ENCODE assay signal across 26 cellular contexts in the genomic region with DNA sequence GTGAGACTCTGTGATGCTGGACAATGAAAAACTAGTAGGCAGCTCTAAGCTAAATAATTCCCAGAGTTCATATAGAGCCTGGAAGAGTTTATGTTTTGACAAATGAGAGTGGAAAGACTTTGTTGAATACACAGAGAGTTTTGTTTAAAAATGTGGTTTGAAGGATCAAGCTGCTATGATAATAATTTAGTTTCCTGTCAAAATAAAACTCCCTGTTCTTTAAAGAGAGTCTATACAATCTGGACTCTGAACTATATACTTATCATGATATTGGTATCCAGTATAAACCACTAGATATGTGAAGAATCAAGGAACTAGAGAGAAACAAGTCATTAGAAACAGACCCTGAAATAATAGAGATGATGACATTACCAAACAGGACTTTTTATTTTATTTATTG.
"Had no signal": no experiment of that assay in that cellular context is flagged by ENCODE, and none has a peak within 500 bp of the region (broad histone marks: within the 10 kb centered on the region; RNA-seq: fewer than 3 reads in every experiment).

No MANE protein-coding gene starts in this region.

- H3K27ac ChIP-seq: stomach, suprapubic skin, tibial artery, upper lobe of right lung had no signal

- H3K36me3 Mint-ChIP-seq: activated CD8-positive, alpha-beta memory T cell treated with anti-CD3 and anti-CD28 coated beads, Interleukin-2, amount 10 ng/mL, durations not matched to agents 7 days and 5 days; activated naive CD8-positive, alpha-beta T cell treated with anti-CD3 and anti-CD28 coated beads for 36 hours; naive thymus-derived CD4-positive, alpha-beta T cell; stimulated activated naive B cell treated with anti-CD40 and anti-IgM and Interleukin-4, amounts not matched to agents 10 μg/mL and 1 μg/mL and 100 μg/mL, for 72 hours had no signal

- H3K4me1 ChIP-seq: stomach, suprapubic skin, tibial artery, upper lobe of right lung had no signal

- DNase-seq: activated CD4-positive, alpha-beta T cell treated with anti-CD3 and anti-CD28 coated beads for 36 hours; activated CD4-positive, CD25-positive, alpha-beta regulatory T cell; activated CD8-positive, alpha-beta memory T cell treated with anti-CD3 and anti-CD28 coated beads, Interleukin-2, amount 10 ng/mL, durations not matched to agents 7 days and 5 days; activated CD8-positive, alpha-beta T cell treated with anti-CD3 and anti-CD28 coated beads, Interleukin-2, amount 10 ng/mL, durations not matched to agents 7 days and 5 days; activated effector memory CD4-positive, alpha-beta T cell treated with Interleukin-2 at 50 U/mL for 16 hours; activated naive CD4-positive, alpha-beta T cell treated with Interleukin-2 at 50 U/mL for 16 hours; activated naive CD8-positive, alpha-beta T cell treated with anti-CD3 and anti-CD28 coated beads for 36 hours; amniotic stem cell; cerebellar nuclear complex; cortex of kidney; left cardiac atrium; left ventricle myocardium superior; naive thymus-derived CD4-positive, alpha-beta T cell; nucleus accumbens; posterior cingulate gyrus; right cardiac atrium; stimulated activated CD4-positive, alpha-beta T cell treated with anti-CD3 and anti-CD28 coated beads, Interleukin-15, amount 100 ng/mL, for 24 hours; stimulated activated CD4-positive, alpha-beta T cell treated with anti-CD3 and anti-CD28 coated beads, Interleukin-2, amount 100 ng/mL, for 24 hours; stimulated activated naive B cell treated with anti-CD40 and anti-IgM and Interleukin-4, amounts not matched to agents 10 μg/mL and 1 μg/mL and 100 μg/mL, for 72 hours; stomach; tibial artery; upper lobe of right lung had no signal

- H3K9me3 Mint-ChIP-seq: activated naive CD8-positive, alpha-beta T cell treated with anti-CD3 and anti-CD28 coated beads for 36 hours had no signal

- H3K27me3 ChIP-seq: stomach, suprapubic skin, tibial artery, upper lobe of right lung had no signal

- ATAC-seq: activated CD4-positive, alpha-beta T cell treated with anti-CD3 and anti-CD28 coated beads for 36 hours; activated CD8-positive, alpha-beta memory T cell treated with anti-CD3 and anti-CD28 coated beads, Interleukin-2, amount 10 ng/mL, durations not matched to agents 7 days and 5 days; activated CD8-positive, alpha-beta T cell treated with anti-CD3 and anti-CD28 coated beads, Interleukin-2, amount 10 ng/mL, durations not matched to agents 7 days and 5 days; left cardiac atrium; left ventricle myocardium superior; naive thymus-derived CD4-positive, alpha-beta T cell; right cardiac atrium; stimulated activated naive B cell treated with anti-CD40 and anti-IgM and Interleukin-4, amounts not matched to agents 10 μg/mL and 1 μg/mL and 100 μg/mL, for 72 hours; upper lobe of right lung had no signal

- H3K27ac Mint-ChIP-seq: activated CD4-positive, alpha-beta T cell treated with anti-CD3 and anti-CD28 coated beads for 36 hours; activated CD8-positive, alpha-beta memory T cell treated with anti-CD3 and anti-CD28 coated beads, Interleukin-2, amount 10 ng/mL, durations not matched to agents 7 days and 5 days; activated CD8-positive, alpha-beta T cell treated with anti-CD3 and anti-CD28 coated beads, Interleukin-2, amount 10 ng/mL, durations not matched to agents 7 days and 5 days; activated naive CD8-positive, alpha-beta T cell treated with anti-CD3 and anti-CD28 coated beads for 36 hours; naive thymus-derived CD4-positive, alpha-beta T cell; stimulated activated naive B cell treated with anti-CD40 and anti-IgM and Interleukin-4, amounts not matched to agents 10 μg/mL and 1 μg/mL and 100 μg/mL, for 72 hours had no signal

- H3K4me3 ChIP-seq: stomach, suprapubic skin, tibial artery, upper lobe of right lung had no signal

- H3K9me3 ChIP-seq: stomach, suprapubic skin, tibial artery, upper lobe of right lung had no signal

- FAIRE-seq: endothelial cell of umbilical vein, frontal cortex, keratinocyte had no signal

- H3K4me1 Mint-ChIP-seq: activated CD4-positive, alpha-beta T cell treated with anti-CD3 and anti-CD28 coated beads for 36 hours; activated CD8-positive, alpha-beta memory T cell treated with anti-CD3 and anti-CD28 coated beads, Interleukin-2, amount 10 ng/mL, durations not matched to agents 7 days and 5 days; activated naive CD8-positive, alpha-beta T cell treated with anti-CD3 and anti-CD28 coated beads for 36 hours; naive thymus-derived CD4-positive, alpha-beta T cell; stimulated activated naive B cell treated with anti-CD40 and anti-IgM and Interleukin-4, amounts not matched to agents 10 μg/mL and 1 μg/mL and 100 μg/mL, for 72 hours had no signal

- H3K4me3 Mint-ChIP-seq: activated CD4-positive, alpha-beta T cell treated with anti-CD3 and anti-CD28 coated beads for 36 hours; activated CD8-positive, alpha-beta memory T cell treated with anti-CD3 and anti-CD28 coated beads, Interleukin-2, amount 10 ng/mL, durations not matched to agents 7 days and 5 days; activated CD8-positive, alpha-beta T cell treated with anti-CD3 and anti-CD28 coated beads, Interleukin-2, amount 10 ng/mL, durations not matched to agents 7 days and 5 days; activated naive CD8-positive, alpha-beta T cell treated with anti-CD3 and anti-CD28 coated beads for 36 hours; naive thymus-derived CD4-positive, alpha-beta T cell; stimulated activated naive B cell treated with anti-CD40 and anti-IgM and Interleukin-4, amounts not matched to agents 10 μg/mL and 1 μg/mL and 100 μg/mL, for 72 hours had no signal

- H3K36me3 ChIP-seq: stomach, suprapubic skin, tibial artery, upper lobe of right lung had no signal
